In genomic region chr3:183411216-183411922, GRCh38 we compare ENCODE assay signal across 26 cellular contexts. TPM values are rescaled to one million over a fixed set of nuclear protein-coding genes. Genes with fewer than 3 reads are reported as not detected.
DNase-seq lines count a peak whose midpoint lies in the region; ATAC-seq, FAIRE-seq and TF ChIP-seq lines count a peak whose summit lies in the region.
"Had no signal": no experiment of that assay in that cellular context is flagged by ENCODE, and none has a peak within 500 bp of the region (broad histone marks: within the 10 kb centered on the region; RNA-seq: fewer than 3 reads in every experiment).

No MANE protein-coding gene starts in this region.

- no peak for TF ChIP-seq POLR2A in heart left ventricle (IDR thresholded peaks at IDR 0.05)

- no peaks in the 10 kb centered on the region for H3K36me3 ChIP-seq in heart left ventricle
- no peaks in the 10 kb centered on the region for H3K36me3 ChIP-seq in right atrium auricular region
- no peaks in the 10 kb centered on the region for H3K36me3 ChIP-seq in bronchial epithelial cell (ENCODE audit: control insufficient read depth, insufficient read depth, low read length)
- H3K36me3 ChIP-seq: BLaER1 treated with 17β-estradiol and CSF1 and Interleukin-3, amounts not matched to agents 10 nM and 100 nM; MG63; SJSA1 had no signal

- FAIRE-seq in bronchial epithelial cell (lab: Jason Lieb, UNC): peak; percentile 72
- FAIRE-seq: A204.1, D721Med had no signal

- no peaks in the 10 kb centered on the region for H3K27me3 ChIP-seq in heart left ventricle
- no peaks in the 10 kb centered on the region for H3K27me3 ChIP-seq in right atrium auricular region
- no peaks in the 10 kb centered on the region for H3K27me3 ChIP-seq in bronchial epithelial cell (ENCODE audit: control insufficient read depth, insufficient read depth, low read length)
- H3K27me3 ChIP-seq: BLaER1 treated with 17β-estradiol and CSF1 and Interleukin-3, amounts not matched to agents 10 nM and 100 nM had no signal

- ATAC-seq in heart left ventricle (peak; percentile 59 to 89 (median 72)), left ventricle myocardium superior (peak; percentile 90), HG03457 (IDR thresholded peaks at IDR 0.05; ENCODE audit: unreplicated experiment) (no peak)
- ATAC-seq: PC-3 had no signal

- intact Hi-C loops in heart left ventricle (cut with DNase I) (no loop called here), left ventricle myocardium superior (cut with micrococcal nuclease) (no loop called here)

- DNase-seq in heart left ventricle: no peak
- no peak for DNase-seq in right atrium auricular region (ENCODE audit: low spot score)
- no peak for DNase-seq in bronchial epithelial cell (ENCODE audit: low read depth)
- no peak for DNase-seq in left ventricle myocardium superior
- no peak for DNase-seq in HUDEP-2 (lab: John Stamatoyannopoulos, UW; ENCODE audit: unreplicated experiment in 76 of 76)
- no peak for DNase-seq in KG1 (lab: John Stamatoyannopoulos, UW)
- DNase-seq: AML-193; CD4-positive, alpha-beta T cell; H7; KBM-7; MG63; NCI-H1105 treated with DMSO at 0.1 percent for 48 hours; NCI-H146; NCI-H1930; NCI-H2107; NCI-H526; NCI-H82; NK-92 treated with Interleukin-12 subunit alpha and Interleukin-12 subunit beta, amount 100 ng/mL, for 24 hours; PC-3 had no signal

- WGBS in heart left ventricle, 4 donors: 44 to 53% (median 50%) methylated on average over 3 of the region's 3 CpGs

- TF ChIP-seq CTCF in heart left ventricle (IDR thresholded peaks at IDR 0.05) (no peak), right atrium auricular region (IDR thresholded peaks at IDR 0.05) (no peak), bronchial epithelial cell (IDR thresholded peaks at IDR 0.05; ENCODE audit: insufficient read depth, low read length, severe bottlenecking) (no peak)

- H3K4me3 ChIP-seq in heart left ventricle (no peak overlapping the region), right atrium auricular region (no peak overlapping the region), bronchial epithelial cell (ENCODE audit: low read depth, low read length) (no peak overlapping the region)
- H3K4me3 ChIP-seq: BLaER1 treated with 17β-estradiol and CSF1 and Interleukin-3, amounts not matched to agents 10 nM and 100 nM; MG63; SJSA1 had no signal

- peaks cover 0 to 19% (median 1%) of the 10 kb centered on the region in 12 donors for H3K4me1 ChIP-seq in heart left ventricle
- H3K4me1 ChIP-seq in right atrium auricular region: no peaks in the 10 kb centered on the region
- H3K4me1 ChIP-seq: BLaER1 treated with 17β-estradiol and CSF1 and Interleukin-3, amounts not matched to agents 10 nM and 100 nM; SJSA1 had no signal

- H3K27ac ChIP-seq in heart left ventricle (no peak overlapping the region), right atrium auricular region (no peak overlapping the region)
- H3K27ac ChIP-seq: BLaER1 treated with 17β-estradiol and CSF1 and Interleukin-3, amounts not matched to agents 10 nM and 100 nM; SJSA1 had no signal

- no peaks in the 10 kb centered on the region for H3K9me3 ChIP-seq in heart left ventricle
- H3K9me3 ChIP-seq in right atrium auricular region: no peaks in the 10 kb centered on the region
- H3K9me3 ChIP-seq: MG63, SJSA1 had no signal

RNA-seq across cellular contexts. Expression of gene MCF2L2, which starts 17.1 kb away (rescaled TPM):
- 1 to 10 TPM in 1 of 9 donors, under 1 TPM in 7, not detected in 1; 0.12 to 1.4 (median 0.23) TPM for total RNA-seq in heart left ventricle
- under 1 TPM; 0.12 to 0.46 TPM for polyA plus RNA-seq in heart left ventricle
- total RNA-seq in right atrium auricular region: under 1 TPM in 1 of 2 donors, not detected in 1; 0.08 TPM
- 0.26 TPM in 2 replicates for total RNA-seq in bronchial epithelial cell
- total RNA-seq in left ventricle myocardium superior: 0.25 TPM
- total RNA-seq: HT-29 had no signal
- polyA plus RNA-seq: AG04450 had no signal
